In the genomic region with DNA sequence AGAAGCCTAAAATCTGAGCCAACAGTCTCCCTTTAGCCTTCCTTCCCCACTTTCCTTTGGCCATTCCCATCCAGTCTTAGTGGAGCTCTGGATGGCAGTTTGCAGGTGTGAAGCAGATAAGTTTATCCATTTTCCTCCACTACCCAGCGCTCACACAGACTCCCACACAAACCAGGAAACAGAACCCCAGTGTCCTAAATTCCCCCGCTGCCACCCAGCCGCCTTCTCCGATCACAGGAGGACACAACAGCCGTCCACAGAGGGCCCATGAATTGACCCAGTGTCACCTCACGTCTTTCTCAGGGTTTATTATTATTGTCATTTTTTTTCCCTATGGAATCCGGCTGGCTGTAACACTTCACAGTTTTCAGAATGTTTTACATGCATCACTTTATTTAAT, we compare ENCODE assay signal across 13 cellular contexts. TPM values are rescaled to one million over a fixed set of nuclear protein-coding genes. Genes with fewer than 3 reads are reported as not detected.
DNase-seq lines count a peak whose midpoint lies in the region; ATAC-seq, FAIRE-seq and TF ChIP-seq lines count a peak whose summit lies in the region.
"Had no signal": no experiment of that assay in that cellular context is flagged by ENCODE, and none has a peak within 500 bp of the region (broad histone marks: within the 10 kb centered on the region; RNA-seq: fewer than 3 reads in every experiment).

No MANE protein-coding gene starts in this region.

- dilution Hi-C loops in endothelial cell of umbilical vein (cut with MboI; ENCODE audit: extremely low pct_ligation_motif_present, low sequenced_read_pairs), result no loop called here

- DNase-seq in left ventricle myocardium inferior (no peak), Right ventricle myocardium inferior (ENCODE audit: missing footprints) (no peak), endothelial cell of umbilical vein (ENCODE audit: low read depth, low spot score) (no peak), osteoblast (ENCODE audit: insufficient read length, low spot score, missing footprints) (no peak), uterus (no peak), kidney glomerular epithelial cell (lab: John Stamatoyannopoulos, UW) (no peak), NCI-H1930 (lab: John Stamatoyannopoulos, UW) (no peak)
- no peak for DNase-seq in stimulated activated naive CD4-positive, alpha-beta T cell (lab: John Stamatoyannopoulos, UW)
- DNase-seq: NCI-H524 treated with DMSO at 0.1 percent for 48 hours; stimulated activated CD4-positive, alpha-beta T cell treated with anti-CD3 and anti-CD28 coated beads, Interleukin-15, amount 100 ng/mL, for 24 hours; stimulated activated naive B cell treated with anti-CD40 and anti-IgM and Interleukin-4, amounts not matched to agents 10 μg/mL and 1 μg/mL and 100 μg/mL, for 72 hours had no signal

- TF ChIP-seq POLR2A in endothelial cell of umbilical vein (IDR thresholded peaks at IDR 0.05; ENCODE audit: low read depth, low read length), result peak; percentile 16
- TF ChIP-seq POLR2A in uterus (IDR thresholded peaks at IDR 0.05), result no peak

- TF ChIP-seq CTCF in left ventricle myocardium inferior (IDR thresholded peaks at IDR 0.05; ENCODE audit: borderline replicate concordance) (no peak), endothelial cell of umbilical vein (IDR thresholded peaks at IDR 0.05; ENCODE audit: extremely low read depth in 1 of 2, insufficient read depth in 1 of 2, low read depth in 1 of 2, low read length in 2 of 2) (no peak), osteoblast (IDR thresholded peaks at IDR 0.05; ENCODE audit: extremely low read depth, low read depth, low read length) (no peak), uterus (IDR thresholded peaks at IDR 0.05) (no peak)

- H3K9me1 ChIP-seq in endothelial cell of umbilical vein (replicated peaks; ENCODE audit: control insufficient read depth, extremely low read depth, insufficient read depth, low read length), result no peaks in the 10 kb centered on the region

- CTCF ChIA-PET in endothelial cell of umbilical vein (lab: Charles Lee), result interaction anchor here (1.1 kb wide), 1 partner anchor 21 kb away, joined by 3 read pairs; no protein-coding TSS in a partner anchor

- H3K27ac ChIP-seq in left ventricle myocardium inferior (replicated peaks) (peak overlapping the region; percentile 90), endothelial cell of umbilical vein (ENCODE audit: insufficient read depth, low read depth, low read length) (peak overlapping the region; percentile 68), osteoblast (ENCODE audit: low read depth, low read length) (peak overlapping the region; percentile 96), uterus (peak overlapping the region; percentile 80 to 91)
- H3K27ac ChIP-seq: brain microvascular endothelial cell had no signal

- peak overlapping the region; percentile 30 for H3K9ac ChIP-seq in endothelial cell of umbilical vein (replicated peaks; ENCODE audit: extremely low read depth, insufficient read depth, low read length)

- ATAC-seq in Right ventricle myocardium inferior, result no peak
- ATAC-seq: stimulated activated naive B cell treated with anti-CD40 and anti-IgM and Interleukin-4, amounts not matched to agents 10 μg/mL and 1 μg/mL and 100 μg/mL, for 72 hours had no signal

- H4K20me1 ChIP-seq in endothelial cell of umbilical vein (replicated peaks; ENCODE audit: control insufficient read depth, extremely low read depth, insufficient read depth, low read length) (no peaks in the 10 kb centered on the region), osteoblast (ENCODE audit: insufficient read depth, low read length) (no peaks in the 10 kb centered on the region)

- H3K79me2 ChIP-seq in endothelial cell of umbilical vein (ENCODE audit: control insufficient read depth, insufficient read depth, low read length) (peaks cover 98% of the 10 kb centered on the region), osteoblast (ENCODE audit: insufficient read depth, low read length) (peaks cover 2% of the 10 kb centered on the region)

- no peak for FAIRE-seq in endothelial cell of umbilical vein (lab: Jason Lieb, UNC)

- H3K4me3 ChIP-seq in left ventricle myocardium inferior, result no peak overlapping the region
- H3K4me3 ChIP-seq in endothelial cell of umbilical vein (replicated peaks in 1 of 3; ENCODE audit: insufficient read depth in 1 of 3, low read depth in 1 of 3, low read length in 3 of 3), result no peak overlapping the region
- H3K4me3 ChIP-seq in osteoblast (ENCODE audit: insufficient read depth, low read length), result peak overlapping the region; percentile 29
- H3K4me3 ChIP-seq in uterus, result no peak overlapping the region
- H3K4me3 ChIP-seq: HAP-1 had no signal

- BruUV-seq in endothelial cell of umbilical vein (replicated peaks; lab: Mats Ljungman, UMichigan), result no TSS peak

- H3K4me1 ChIP-seq in left ventricle myocardium inferior (peaks cover 99% of the 10 kb centered on the region), endothelial cell of umbilical vein (ENCODE audit: control insufficient read depth, extremely low read depth, insufficient read depth, low read length) (peaks cover 72% of the 10 kb centered on the region), osteoblast (ENCODE audit: insufficient read depth, low read length) (peaks cover 33% of the 10 kb centered on the region), uterus (peaks cover 19 to 26% of the 10 kb centered on the region in 2 donors)

- H3K36me3 ChIP-seq in left ventricle myocardium inferior, result peaks cover 21% of the 10 kb centered on the region
- H3K36me3 ChIP-seq in endothelial cell of umbilical vein (ENCODE audit: control insufficient read depth in 2 of 2, extremely low read depth in 1 of 2, insufficient read depth in 2 of 2, low read length in 2 of 2), result peaks cover 8 to 15% of the 10 kb centered on the region in 2 experiments
- no peaks in the 10 kb centered on the region for H3K36me3 ChIP-seq in osteoblast (ENCODE audit: insufficient read depth, low read length)
- H3K36me3 ChIP-seq in uterus, result no peaks in the 10 kb centered on the region
- H3K36me3 ChIP-seq: brain microvascular endothelial cell, HAP-1 had no signal

- POLR2A ChIA-PET in endothelial cell of umbilical vein (lab: Charles Lee), result no interaction called here

- no peaks in the 10 kb centered on the region for H3K27me3 ChIP-seq in left ventricle myocardium inferior (ENCODE audit: low read depth)
- H3K27me3 ChIP-seq in endothelial cell of umbilical vein (ENCODE audit: control insufficient read depth in 2 of 2, insufficient read depth in 2 of 2, low read length in 2 of 2), result no peaks in the 10 kb centered on the region
- H3K27me3 ChIP-seq in osteoblast (ENCODE audit: insufficient read depth, low read length), result no peaks in the 10 kb centered on the region
- H3K27me3 ChIP-seq in uterus, result no peaks in the 10 kb centered on the region
- H3K27me3 ChIP-seq: brain microvascular endothelial cell had no signal

- H3K9me3 ChIP-seq in left ventricle myocardium inferior (replicated peaks), result no peaks in the 10 kb centered on the region
- H3K9me3 ChIP-seq in endothelial cell of umbilical vein (replicated peaks; ENCODE audit: control insufficient read depth, insufficient read depth, low read length), result no peaks in the 10 kb centered on the region
- H3K9me3 ChIP-seq in osteoblast (ENCODE audit: low read depth, low read length), result no peaks in the 10 kb centered on the region
- H3K9me3 ChIP-seq in uterus, result no peaks in the 10 kb centered on the region
- H3K9me3 ChIP-seq: HAP-1 had no signal

- no peak overlapping the region for H2AFZ ChIP-seq in endothelial cell of umbilical vein (ENCODE audit: low read depth, low read length)
- peak overlapping the region; percentile 4 for H2AFZ ChIP-seq in osteoblast (ENCODE audit: low read length)

- H3K4me2 ChIP-seq in endothelial cell of umbilical vein (ENCODE audit: insufficient read depth, low read length) (peak overlapping the region; percentile 13), osteoblast (ENCODE audit: insufficient read depth, low read length) (peak overlapping the region; percentile 59)

- intact Hi-C loops in left ventricle myocardium inferior (cut with micrococcal nuclease), result no loop called here
- intact Hi-C loops in Right ventricle myocardium inferior (cut with DNase I), result no loop called here
- intact Hi-C loops in endothelial cell of umbilical vein (cut with micrococcal nuclease), result loop anchor here (2.0 kb wide), 1 partner anchor 18 kb away; no protein-coding TSS in a partner anchor
- intact Hi-C loops in uterus (cut with DNase I; ENCODE audit: low total_unique reads), result no loop called here

TF ChIP-seq in endothelial cell of umbilical vein, 7 proteins besides CTCF, POLR2A, EP300 and RAD21:
- TF ChIP-seq MYC (IDR thresholded peaks at IDR 0.05; ENCODE audit: low read depth, low read length) (no peak), POLR2AphosphoS5 (IDR thresholded peaks at IDR 0.05; ENCODE audit: insufficient read depth, low read depth, low read length) (no peak), FOS (IDR thresholded peaks at IDR 0.05; ENCODE audit: borderline replicate concordance, insufficient read depth, low read length) (no peak), JUN (IDR thresholded peaks at IDR 0.05; ENCODE audit: borderline replicate concordance, insufficient read depth, insufficient read length, low read depth) (no peak), MAX (IDR thresholded peaks at IDR 0.05; ENCODE audit: insufficient read depth, insufficient read length) (no peak), GATA2 (IDR thresholded peaks at IDR 0.05; ENCODE audit: insufficient read depth, insufficient read length, low read depth, low read length) (no peak), EZH2 (IDR thresholded peaks at IDR 0.05; ENCODE audit: borderline replicate concordance, low read depth, low read length, severe bottlenecking) (no peak)
TF ChIP-seq in endothelial cell of umbilical vein: peak in this region for 0.

RNA-seq across cellular contexts. Expression of gene CD9, which starts 16.4 kb away (rescaled TPM):
- 55.5 TPM for total RNA-seq in left ventricle myocardium inferior
- 46.9 TPM for total RNA-seq in Right ventricle myocardium inferior
- total RNA-seq in endothelial cell of umbilical vein, result 379 and 504 TPM in 2 replicates
- 943 and 1,225 TPM in 2 replicates for polyA plus RNA-seq in endothelial cell of umbilical vein
- 972 and 1,213 TPM in 2 replicates for polyA plus RNA-seq in endothelial cell of umbilical vein (2011; cell fraction: cytosol; rRNA removed)
- polyA plus RNA-seq in endothelial cell of umbilical vein (2011; cell fraction: nucleus; rRNA removed), result 481 and 655 TPM in 2 replicates
- polyA plus RNA-seq in endothelial cell of umbilical vein (2012), result 1,387 and 1,527 TPM in 2 replicates
- polyA minus RNA-seq in endothelial cell of umbilical vein, result 848 and 909 TPM in 2 replicates
- 79.2 TPM for polyA minus RNA-seq in endothelial cell of umbilical vein (2011; cell fraction: cytosol; rRNA and poly(A)+ RNA removed)
- polyA minus RNA-seq in endothelial cell of umbilical vein (2011; cell fraction: nucleus; rRNA and poly(A)+ RNA removed), result 148 and 194 TPM in 2 replicates
- total RNA-seq in osteoblast, result 19.4 and 34.4 TPM in 2 replicates
- total RNA-seq in uterus, result 100 to 1,000 TPM; 161 to 275 (median 207) TPM
